10 cellular contexts compared by ENCODE assay signal in genomic region chr4:86453044-86453501, GRCh38.
A peak's percentile ranks its signal among the peaks of the same experiment; 100 is the strongest.
DNase-seq lines count a peak whose midpoint lies in the region; ATAC-seq and TF ChIP-seq lines count a peak whose summit lies in the region.
"Had no signal": no experiment of that assay in that cellular context is flagged by ENCODE, and none has a peak within 500 bp of the region (broad histone marks: within the 10 kb centered on the region; RNA-seq: fewer than 3 reads in every experiment).

No MANE protein-coding gene starts in this region.

- no peak for ATAC-seq in PC-3
- no peak for ATAC-seq in HG03139 (IDR thresholded peaks at IDR 0.05; ENCODE audit: unreplicated experiment)
- no peak for ATAC-seq in HG03025 (IDR thresholded peaks at IDR 0.05; ENCODE audit: low FRiP score, unreplicated experiment)

- H2AFZ ChIP-seq in PC-3 (ENCODE audit: low read length), result no peak overlapping the region

- no peaks in the 10 kb centered on the region for H3K9me2 ChIP-seq in PC-3 (replicated peaks; ENCODE audit: low read length)

- peaks cover 57% of the 10 kb centered on the region for H3K4me1 Mint-ChIP-seq in osteocyte (ENCODE audit: unreplicated experiment)
- H3K4me1 Mint-ChIP-seq: activated naive CD4-positive, alpha-beta T cell treated with anti-CD3 and anti-CD28 coated beads, Interleukin-2, amount 10 ng/mL, durations not matched to agents 7 days and 5 days had no signal

- H3K4me1 ChIP-seq in PC-3 (ENCODE audit: insufficient read depth, low read length), result peaks cover 34% of the 10 kb centered on the region

- H3K27me3 ChIP-seq in PC-3 (ENCODE audit: low read length), result no peaks in the 10 kb centered on the region

- no peaks in the 10 kb centered on the region for H3K9me3 ChIP-seq in PC-3 (ENCODE audit: low read length)

- H3K27ac ChIP-seq in PC-3 (ENCODE audit: low read length), result no peak overlapping the region

- in situ Hi-C loops in Caki2 (cut with HindIII; ENCODE audit: low pct_unique_long_range_greater_than_20kb, low sequenced_read_pairs), result no loop called here

- intact Hi-C loops in PC-3 (cut with micrococcal nuclease), result no loop called here

- H3K9me3 Mint-ChIP-seq in osteocyte (ENCODE audit: unreplicated experiment), result peaks cover 24% of the 10 kb centered on the region
- H3K9me3 Mint-ChIP-seq: activated naive CD4-positive, alpha-beta T cell treated with anti-CD3 and anti-CD28 coated beads, Interleukin-2, amount 10 ng/mL, durations not matched to agents 7 days and 5 days had no signal

- POLR2A ChIA-PET in PC-3 (lab: Charles Lee; ENCODE audit: unreplicated experiment), result no interaction called here

- CTCF ChIA-PET in PC-3 (lab: Charles Lee), result no interaction called here

- H3K27me3 Mint-ChIP-seq in osteocyte (ENCODE audit: unreplicated experiment), result no peaks in the 10 kb centered on the region

- H3K9ac ChIP-seq in PC-3 (ENCODE audit: low read length), result no peak overlapping the region

- TF ChIP-seq CTCF in PC-3 (conservative IDR thresholded peaks at IDR 0.05; ENCODE audit: low read depth, low read length) (no peak), osteocyte (IDR thresholded peaks at IDR 0.05) (no peak)

- DNase-seq in Caki2 (ENCODE audit: low read depth) (peak; percentile 32), PC-3 (peak; percentile 4), fibroblast of the conjunctiva (ENCODE audit: low read depth) (peak; percentile 48), osteocyte (ENCODE audit: extremely low spot score, unreplicated experiment) (peak; percentile 94), cerebellum (ENCODE audit: low spot score) (no peak), RKO (ENCODE audit: low spot score) (no peak)
- DNase-seq: activated naive CD4-positive, alpha-beta T cell treated with anti-CD3 and anti-CD28 coated beads, Interleukin-2, amount 10 ng/mL, durations not matched to agents 7 days and 5 days had no signal

- no peaks in the 10 kb centered on the region for H4K20me1 ChIP-seq in PC-3 (ENCODE audit: low read length)

- H3K79me2 ChIP-seq in PC-3 (ENCODE audit: low read length), result no peaks in the 10 kb centered on the region

- peak overlapping the region; percentile 75 for H3K27ac Mint-ChIP-seq in osteocyte (ENCODE audit: unreplicated experiment)
- H3K27ac Mint-ChIP-seq: activated naive CD4-positive, alpha-beta T cell treated with anti-CD3 and anti-CD28 coated beads, Interleukin-2, amount 10 ng/mL, durations not matched to agents 7 days and 5 days had no signal

- no peaks in the 10 kb centered on the region for H3F3A ChIP-seq in PC-3 (ENCODE audit: low read length, unreplicated experiment)

- no peak overlapping the region for H3K4me3 ChIP-seq in PC-3 (ENCODE audit: low read length)

- H3K4me3 Mint-ChIP-seq in osteocyte (ENCODE audit: unreplicated experiment), result peak overlapping the region; percentile 70
- H3K4me3 Mint-ChIP-seq: activated naive CD4-positive, alpha-beta T cell treated with anti-CD3 and anti-CD28 coated beads, Interleukin-2, amount 10 ng/mL, durations not matched to agents 7 days and 5 days; CD14-positive monocyte had no signal

- H3K4me2 ChIP-seq in PC-3 (ENCODE audit: low read length), result no peak overlapping the region

- H3K36me3 ChIP-seq in PC-3 (ENCODE audit: low read depth, low read length), result no peaks in the 10 kb centered on the region

- no TSS peak for BruUV-seq in PC-3 (replicated peaks; lab: Mats Ljungman, UMichigan)

- no peaks in the 10 kb centered on the region for H3K36me3 Mint-ChIP-seq in osteocyte (ENCODE audit: unreplicated experiment)
- H3K36me3 Mint-ChIP-seq: activated naive CD4-positive, alpha-beta T cell treated with anti-CD3 and anti-CD28 coated beads, Interleukin-2, amount 10 ng/mL, durations not matched to agents 7 days and 5 days; CD14-positive monocyte had no signal

Comparison
In these comparisons a context has a peak if more than half of its experiments do, and no peak if none do; other contexts are left out.
1. DNase-seq: peak in Caki2 (single experiment), PC-3 (single experiment), fibroblast of the conjunctiva (single experiment) and osteocyte (single experiment); none in cerebellum (single experiment) and RKO (single experiment).